Comparison of ENCODE assay signal across 25 cellular contexts in the genomic region with DNA sequence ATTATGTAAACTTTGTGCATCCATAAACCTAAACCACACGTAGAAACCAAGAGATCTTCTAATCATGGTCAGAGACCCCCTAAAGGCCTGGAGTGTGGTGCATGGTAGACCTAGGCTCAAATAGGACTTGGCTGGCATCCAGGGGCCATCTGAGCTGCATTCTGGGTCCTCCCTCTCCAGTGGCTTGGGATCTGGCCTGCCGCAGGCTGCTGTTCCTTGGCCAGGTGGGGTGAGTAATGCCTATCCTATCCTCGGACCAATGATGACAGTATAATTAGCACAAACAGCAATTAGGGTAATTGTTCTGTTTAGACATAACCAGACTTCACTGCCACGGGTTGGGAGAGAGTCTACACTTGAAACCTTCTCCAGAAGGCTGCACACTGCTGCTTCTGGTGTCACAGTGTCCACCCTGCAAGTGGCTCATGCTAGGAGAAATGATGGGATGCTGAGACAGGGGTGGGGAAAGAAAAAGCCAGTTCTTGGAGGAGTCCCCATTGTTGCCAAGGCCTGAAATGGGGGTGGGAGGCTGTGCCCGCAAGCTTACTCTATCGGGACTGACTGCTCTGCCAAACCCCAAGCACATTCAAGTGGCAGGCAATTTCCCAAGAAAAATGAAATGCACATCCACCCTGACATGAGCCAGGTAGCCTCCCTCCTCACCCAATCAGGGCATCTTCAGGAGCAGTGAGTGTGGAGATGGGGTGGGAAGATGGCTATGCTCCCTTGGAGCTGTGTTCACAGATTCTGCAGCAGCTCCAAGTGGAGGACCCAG. TPM values are rescaled to one million over a fixed set of nuclear protein-coding genes. Genes with fewer than 3 reads are reported as not detected.
"Had no signal": no experiment of that assay in that cellular context is flagged by ENCODE, and none has a peak within 500 bp of the region (broad histone marks: within the 10 kb centered on the region; RNA-seq: fewer than 3 reads in every experiment).

No MANE protein-coding gene starts in this region.

- H3K36me3 ChIP-seq: sigmoid colon had no signal

- H3K4me1 ChIP-seq: sigmoid colon, testis had no signal

- ATAC-seq: activated T-cell treated with anti-CD3 and anti-CD28 coated beads, Interleukin-2, amount 50 U/mL, for 4 hours; left ventricle myocardium superior; natural killer cell; stimulated activated naive B cell treated with anti-CD40 and anti-IgM and Interleukin-4, amounts not matched to agents 10 μg/mL and 1 μg/mL and 100 μg/mL, for 72 hours had no signal

- H3K9me3 ChIP-seq: sigmoid colon, testis had no signal

- H3K27ac ChIP-seq: hepatocyte, sigmoid colon, testis had no signal

- H3K27me3 ChIP-seq: hepatocyte, testis had no signal

- H3K4me3 ChIP-seq: hepatocyte, sigmoid colon, smooth muscle cell, testis had no signal

- DNase-seq: activated CD4-positive, alpha-beta T cell treated with anti-CD3 and anti-CD28 coated beads for 4 hours; activated CD4-positive, alpha-beta T cell treated with anti-CD3 and anti-CD28 coated beads, Interleukin-2, amount 50 U/mL, for 48 hours; activated CD4-positive, CD25-positive, alpha-beta regulatory T cell; activated CD8-positive, alpha-beta memory T cell treated with anti-CD3 and anti-CD28 coated beads, Interleukin-2, amount 50 U/mL, for 48 hours; activated naive CD4-positive, alpha-beta T cell treated with anti-CD3 and anti-CD28 coated beads, Interleukin-2, amount 10 ng/mL, durations not matched to agents 7 days and 5 days; activated T-cell treated with anti-CD3 and anti-CD28 coated beads, Interleukin-2, amount 50 U/mL, for 4 hours; amygdala; effector CD8-positive, alpha-beta T cell; foreskin melanocyte; immature natural killer cell; left ventricle myocardium superior; mammary epithelial cell; midbrain; natural killer cell; retina; sigmoid colon; stimulated activated CD4-positive, alpha-beta T cell treated with anti-CD3 and anti-CD28 coated beads, Interleukin-15, amount 100 ng/mL, for 24 hours; stimulated activated CD8-positive, alpha-beta memory T cell treated with anti-CD3 and anti-CD28 coated beads, Interleukin-4, amount 100 ng/mL, for 48 hours; stimulated activated naive B cell treated with anti-CD40 and anti-IgM and Interleukin-4, amounts not matched to agents 10 μg/mL and 1 μg/mL and 100 μg/mL, for 72 hours; testis had no signal

RNA-seq across cellular contexts. Expression of a gene that starts 12.5 kb away (rescaled TPM):
- total RNA-seq: activated CD8-positive, alpha-beta memory T cell treated with anti-CD3 and anti-CD28 coated beads for 36 hours; activated T-cell treated with anti-CD3 and anti-CD28 coated beads, Interleukin-2, amount 50 U/mL, for 4 hours; activated T-helper 2 cell treated with anti-CD3 and anti-CD28 coated beads, Interferon-gamma antibody, Interleukin-2, Interleukin-4, amounts not matched to agents 10 μg/mL and 5 μg/mL and 100 μg/mL, durations not matched to agents 14 hours and 24 hours and 36 hours; natural killer cell; progenitor cell of endocrine pancreas had no signal
